In genomic region chr6:30615219-30615957, GRCh38 we compare ENCODE assay signal across 8 cellular contexts. TPM values are rescaled to one million over a fixed set of nuclear protein-coding genes. Genes with fewer than 3 reads are reported as not detected.
A peak's percentile ranks its signal among the peaks of the same experiment; 100 is the strongest.
DNase-seq lines count a peak whose midpoint lies in the region; ATAC-seq and TF ChIP-seq lines count a peak whose summit lies in the region.

No MANE protein-coding gene starts in this region.

- peak in 1 of 7 experiments; percentile 10 for TF ChIP-seq CTCF in body of pancreas (IDR thresholded peaks at IDR 0.05)

- ATAC-seq in body of pancreas, result peak; percentile 8

- H3K9me3 ChIP-seq in body of pancreas (no peaks in the 10 kb centered on the region), iPS-18a (ENCODE audit: control insufficient read depth, low read depth, low read length) (no peaks in the 10 kb centered on the region)

- intact Hi-C loops in body of pancreas (cut with DNase I), result no loop called here

- H3K9ac ChIP-seq in iPS-18a (ENCODE audit: low read length), result peak overlapping the region; percentile 97

- H3K4me3 ChIP-seq in body of pancreas (peak overlapping the region; percentile 63 to 73), iPS-18a (ENCODE audit: low read length) (peak overlapping the region; percentile 96), skeletal muscle cell (ENCODE audit: low read depth, low read length) (peak overlapping the region; percentile 86)

- H3K27me3 ChIP-seq in body of pancreas (no peaks in the 10 kb centered on the region), iPS-18a (ENCODE audit: control insufficient read depth, insufficient read depth, low read length) (no peaks in the 10 kb centered on the region)

- peak overlapping the region; percentile 95 to 97 (median 96) for H3K27ac ChIP-seq in body of pancreas
- H3K27ac ChIP-seq in iPS-18a (ENCODE audit: low read length), result peak overlapping the region; percentile 88

- peaks cover 52% of the 10 kb centered on the region for H3K4me1 ChIP-seq in body of pancreas
- peaks cover 10% of the 10 kb centered on the region for H3K4me1 ChIP-seq in iPS-18a (ENCODE audit: control insufficient read depth, low read depth, low read length)

- WGBS in body of pancreas, 2 donors, result 0 to 1% methylated on average over 10 of the region's 10 CpGs

- H3K36me3 ChIP-seq in body of pancreas (replicated peaks in 1 of 2; ENCODE audit: insufficient read depth in 1 of 2, low read depth in 2 of 2), result peaks cover 0 to 2% of the 10 kb centered on the region in 2 donors
- H3K36me3 ChIP-seq in iPS-18a (ENCODE audit: control insufficient read depth, low read depth, low read length), result peaks cover 23% of the 10 kb centered on the region

- TF ChIP-seq POLR2A in body of pancreas (IDR thresholded peaks at IDR 0.05), result peak in 1 of 3 donors; percentile 22

- DNase-seq in DMS79 (lab: John Stamatoyannopoulos, UW) (peak; percentile 89), Kasumi-1 (lab: John Stamatoyannopoulos, UW) (peak; percentile 63 to 76), RPMI7951 (ENCODE audit: low read depth) (peak; percentile 85), body of pancreas (peak; percentile 57 to 68 (median 62)), skeletal muscle cell (ENCODE audit: low read depth) (peak; percentile 69), foreskin melanocyte (no peak), middle frontal gyrus (ENCODE audit: extremely low spot score, low spot score) (no peak)

RNA-seq across cellular contexts. Expression of gene PPP1R10, which starts 1.7 kb away (rescaled TPM):
- 20.8 and 36.8 TPM in 2 replicates for total RNA-seq in RPMI7951 (2014; rRNA removed; shearing (Covaris generic))
- total RNA-seq in body of pancreas, result 10 to 100 TPM; 36.1 to 48.1 TPM

RNA-seq across cellular contexts. Expression of gene MRPS18B, which starts 2.3 kb away (rescaled TPM):
- total RNA-seq in RPMI7951 (2014; rRNA removed; shearing (Covaris generic)), result 78.4 and 122 TPM in 2 replicates
- 10 to 100 TPM; 26.4 to 35.5 TPM for total RNA-seq in body of pancreas

RNA-seq across cellular contexts. Expression of gene ATAT1, which starts 11.3 kb away (rescaled TPM):
- total RNA-seq in RPMI7951 (2014; rRNA removed; shearing (Covaris generic)), result 7.7 and 11.3 TPM in 2 replicates
- total RNA-seq in body of pancreas, result 1 to 10 TPM; 2.0 to 5.4 TPM

RNA-seq across cellular contexts. Expression of gene C6orf136, which starts 31.5 kb away (rescaled TPM):
- 7.1 and 7.4 TPM in 2 replicates for total RNA-seq in RPMI7951 (2014; rRNA removed; shearing (Covaris generic))
- total RNA-seq in body of pancreas, result 10 to 100 TPM in 1 of 2 donors, 1 to 10 TPM in 1; 7.3 to 28.3 TPM

RNA-seq across cellular contexts. Expression of gene ABCF1, which starts 44.1 kb away (rescaled TPM):
- total RNA-seq in RPMI7951 (2014; rRNA removed; shearing (Covaris generic)), result 38.9 and 42.9 TPM in 2 replicates
- 10 to 100 TPM; 27.0 to 37.6 TPM for total RNA-seq in body of pancreas

Comparison
In these comparisons a context has a peak if more than half of its experiments do, and no peak if none do; other contexts are left out.
1. DNase-seq: peak in DMS79 (single experiment), Kasumi-1 (2 of 2), RPMI7951 (single experiment), body of pancreas (4 of 4) and skeletal muscle cell (single experiment); none in foreskin melanocyte (single experiment) and middle frontal gyrus (single experiment).
2. Peak in every context shown above with its lines, with median percentiles within 50 percentile points of each other: H3K4me3 ChIP-seq.